Comparison of ENCODE assay signal across 1 cellular context in the genomic region with DNA sequence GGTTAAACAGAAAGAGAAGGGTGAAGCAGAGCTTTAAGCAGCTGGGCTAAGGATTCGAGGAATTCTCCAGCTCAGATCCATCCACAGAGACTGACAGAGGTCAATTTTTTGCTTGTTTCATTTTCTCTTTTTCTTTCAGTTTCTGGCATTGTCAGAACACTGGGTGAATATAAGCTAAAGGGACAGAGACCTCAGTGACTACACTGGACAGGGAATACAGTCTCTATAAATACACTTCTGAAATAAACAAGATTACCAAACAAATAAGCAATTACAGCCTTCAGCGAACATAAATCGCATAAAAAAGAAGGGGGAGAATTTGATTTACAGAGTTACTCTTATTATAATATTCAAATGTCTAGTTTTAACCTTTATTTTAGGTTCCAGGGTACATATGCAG.
A peak's percentile ranks its signal among the peaks of the same experiment; 100 is the strongest.
TF ChIP-seq lines count a peak whose summit lies in the region.

No MANE protein-coding gene starts in this region.

TF ChIP-seq in K562, 482 proteins besides CTCF, POLR2A, EP300 and RAD21:
- peak; percentile 97 for TF ChIP-seq ZNF175 (CRISPR knock-in tag; IDR thresholded peaks at IDR 0.05; ENCODE audit: low read depth)
- TF ChIP-seq YY1 (IDR thresholded peaks at IDR 0.05; ENCODE audit: borderline replicate concordance in 1 of 3, control insufficient read depth in 1 of 3, extremely low read depth in 1 of 3, insufficient read depth in 3 of 3, insufficient read length in 1 of 3, insufficient replicate concordance in 2 of 3, low read depth in 1 of 3, low read length in 2 of 3) = no peak
